In the genomic region with DNA sequence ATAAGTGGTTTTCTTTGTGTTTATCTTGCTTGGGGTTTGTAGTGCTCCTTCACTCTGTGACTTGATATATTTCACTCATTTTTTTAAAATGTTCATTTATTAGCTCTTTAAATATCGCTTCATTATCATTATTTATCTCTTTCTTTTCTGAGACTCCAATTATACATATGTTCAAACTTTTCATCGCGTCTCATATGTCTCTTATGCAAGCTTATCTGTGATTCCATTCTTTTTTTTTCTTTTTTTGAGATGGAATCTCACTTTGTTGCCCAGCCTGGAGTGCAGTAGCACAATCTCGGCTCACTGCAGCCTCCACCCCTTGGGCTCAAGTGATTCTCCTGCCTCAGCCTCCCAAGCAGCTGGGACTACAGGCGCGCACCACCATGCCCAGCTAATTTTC, we compare ENCODE assay signal across 30 cellular contexts.
"Had no signal": no experiment of that assay in that cellular context is flagged by ENCODE, and none has a peak within 500 bp of the region (broad histone marks: within the 10 kb centered on the region; RNA-seq: fewer than 3 reads in every experiment).

No MANE protein-coding gene starts in this region.

- H3K27ac ChIP-seq: adrenal gland, ascending aorta, body of pancreas, brain microvascular endothelial cell, breast epithelium, cardiac muscle cell had no signal

- H3K4me3 ChIP-seq: adrenal gland, ascending aorta, body of pancreas, breast epithelium, cardiac muscle cell had no signal

- H3K4me1 ChIP-seq: adrenal gland, ascending aorta, body of pancreas, breast epithelium had no signal

- H3K36me3 ChIP-seq: adrenal gland, ascending aorta, brain microvascular endothelial cell, breast epithelium, cardiac muscle cell had no signal

- H3K27me3 ChIP-seq: adrenal gland, ascending aorta, brain microvascular endothelial cell, breast epithelium, cardiac muscle cell had no signal

- DNase-seq: activated effector memory CD4-positive, alpha-beta T cell treated with anti-CD3 and anti-CD28 coated beads, Interleukin-2, amount 50 U/mL, for 16 hours; activated effector memory CD4-positive, alpha-beta T cell treated with Interleukin-2 at 50 U/mL for 16 hours; activated gamma-delta T cell; activated gamma-delta T cell treated with Interleukin-2 at 50 U/mL for 16 hours; activated naive CD4-positive, alpha-beta T cell; activated naive CD4-positive, alpha-beta T cell treated with anti-CD3 and anti-CD28 coated beads for 36 hours; activated naive CD4-positive, alpha-beta T cell treated with anti-CD3 and anti-CD28 coated beads, Interleukin-2, amount 10 ng/mL, durations not matched to agents 7 days and 5 days; activated naive CD4-positive, alpha-beta T cell treated with anti-CD3 and anti-CD28 coated beads, Interleukin-2, amount 50 U/mL, for 16 hours; activated naive CD4-positive, alpha-beta T cell treated with Interleukin-2 at 50 U/mL for 16 hours; activated naive CD8-positive, alpha-beta T cell treated with anti-CD3 and anti-CD28 coated beads for 36 hours; activated naive CD8-positive, alpha-beta T cell treated with anti-CD3 and anti-CD28 coated beads, Interleukin-2, amount 10 ng/mL, durations not matched to agents 7 days and 5 days; activated naive CD8-positive, alpha-beta T cell treated with anti-CD3 and anti-CD28 coated beads, Interleukin-2, amount 50 U/mL, for 24 hours; activated T-cell treated with anti-CD3 and anti-CD28 coated beads, Interleukin-2, amount 50 U/mL, for 1 hour; activated T-cell treated with anti-CD3 and anti-CD28 coated beads, Interleukin-2, amount 50 U/mL, for 24 hours; activated T-cell treated with anti-CD3 and anti-CD28 coated beads, Interleukin-2, amount 50 U/mL, for 4 hours; activated T-cell treated with anti-CD3 and anti-CD28 coated beads, Interleukin-2, amount 50 U/mL, for 48 hours; activated T-cell treated with anti-CD3 and anti-CD28 coated beads, Interleukin-2, amount 50 U/mL, for 72 hours; adrenal gland; amniotic stem cell; amygdala; anterior cingulate cortex; aorta; body of pancreas; brain microvascular endothelial cell; caudate nucleus; central memory CD4-positive, alpha-beta T cell; cerebellar nuclear complex had no signal

- H3K9me3 ChIP-seq: adrenal gland, ascending aorta, body of pancreas had no signal
